Comparison of ENCODE assay signal across 25 cellular contexts in genomic region chr11:111808063-111808588, GRCh38.
"Had no signal": no experiment of that assay in that cellular context is flagged by ENCODE, and none has a peak within 500 bp of the region (broad histone marks: within the 10 kb centered on the region; RNA-seq: fewer than 3 reads in every experiment).

No MANE protein-coding gene starts in this region.

- H3K27ac ChIP-seq: brain microvascular endothelial cell, esophagus muscularis mucosa, foreskin keratinocyte, ovary, suprapubic skin, tibial artery had no signal

- H3K27me3 ChIP-seq: brain microvascular endothelial cell, esophagus muscularis mucosa, foreskin keratinocyte, ovary, suprapubic skin, tibial artery had no signal

- DNase-seq: activated CD4-positive, alpha-beta memory T cell treated with anti-CD3 and anti-CD28 coated beads for 36 hours; activated CD4-positive, alpha-beta T cell treated with anti-CD3 and anti-CD28 coated beads, Interleukin-2, amount 10 ng/mL, durations not matched to agents 24 days and 14 days; activated CD4-positive, CD25-positive, alpha-beta regulatory T cell treated with anti-CD3 and anti-CD28 coated beads, Interleukin-2, amount 50 U/mL, for 72 hours; activated CD8-positive, alpha-beta memory T cell treated with anti-CD3 and anti-CD28 coated beads, Interleukin-2, amount 50 U/mL, for 4 hours; activated gamma-delta T cell treated with Interleukin-2 at 50 U/mL for 16 hours; activated naive CD4-positive, alpha-beta T cell treated with anti-CD3 and anti-CD28 coated beads, Interleukin-2, amount 50 U/mL, for 16 hours; activated T-cell treated with anti-CD3 and anti-CD28 coated beads, Interleukin-2, amount 50 U/mL, for 1 hour; amniotic stem cell; brain microvascular endothelial cell; dermis blood vessel endothelial cell; effector CD4-positive, alpha-beta T cell; foreskin keratinocyte; naive B cell; ovary; SK-N-SH; stimulated activated CD4-positive, alpha-beta T cell treated with anti-CD3 and anti-CD28 coated beads, Interleukin-1b, Interleukin-23, amount 100 ng/mL, for 48 hours; stimulated activated CD4-positive, alpha-beta T cell treated with anti-CD3 and anti-CD28 coated beads, Interleukin-4, amount 100 ng/mL, for 4 hours; stimulated activated naive CD4-positive, alpha-beta T cell; T-helper 17 cell; T1000; tibial artery had no signal

- H3K9me3 ChIP-seq: esophagus muscularis mucosa, ovary, SK-N-SH, suprapubic skin, tibial artery had no signal

- H3K27ac Mint-ChIP-seq: activated CD4-positive, alpha-beta memory T cell treated with anti-CD3 and anti-CD28 coated beads for 36 hours; activated CD4-positive, alpha-beta T cell treated with anti-CD3 and anti-CD28 coated beads, Interleukin-2, amount 10 ng/mL, durations not matched to agents 24 days and 14 days; progenitor cell of endocrine pancreas had no signal

- H3K9me3 Mint-ChIP-seq: activated CD4-positive, alpha-beta memory T cell treated with anti-CD3 and anti-CD28 coated beads for 36 hours; activated CD4-positive, alpha-beta T cell treated with anti-CD3 and anti-CD28 coated beads, Interleukin-2, amount 10 ng/mL, durations not matched to agents 24 days and 14 days; naive B cell had no signal

- H3K36me3 ChIP-seq: ovary had no signal

- H3K4me1 ChIP-seq: esophagus muscularis mucosa, foreskin keratinocyte, suprapubic skin, tibial artery had no signal

- ATAC-seq: foreskin keratinocyte, T-helper 17 cell had no signal

- H3K27me3 Mint-ChIP-seq: activated CD4-positive, alpha-beta memory T cell treated with anti-CD3 and anti-CD28 coated beads for 36 hours; activated CD4-positive, alpha-beta T cell treated with anti-CD3 and anti-CD28 coated beads, Interleukin-2, amount 10 ng/mL, durations not matched to agents 24 days and 14 days; naive B cell; progenitor cell of endocrine pancreas; T-helper 17 cell had no signal

- H3K4me3 Mint-ChIP-seq: activated CD4-positive, alpha-beta memory T cell treated with anti-CD3 and anti-CD28 coated beads for 36 hours; activated CD4-positive, alpha-beta T cell treated with anti-CD3 and anti-CD28 coated beads, Interleukin-2, amount 10 ng/mL, durations not matched to agents 24 days and 14 days; T-helper 17 cell had no signal

- H3K4me1 Mint-ChIP-seq: naive B cell had no signal

- H3K4me3 ChIP-seq: esophagus muscularis mucosa, ovary, smooth muscle cell, suprapubic skin, tibial artery had no signal
